Comparison of ENCODE assay signal across 10 cellular contexts in genomic region chr19:1093330-1093729, GRCh38. TPM values are rescaled to one million over a fixed set of nuclear protein-coding genes. Genes with fewer than 3 reads are reported as not detected.
DNase-seq lines count a peak whose midpoint lies in the region; ATAC-seq and TF ChIP-seq lines count a peak whose summit lies in the region.
"Had no signal": no experiment of that assay in that cellular context is flagged by ENCODE, and none has a peak within 500 bp of the region (broad histone marks: within the 10 kb centered on the region; RNA-seq: fewer than 3 reads in every experiment).

No MANE protein-coding gene starts in this region.

- no peak overlapping the region for H3K4me3 ChIP-seq in PC-9

- no peaks in the 10 kb centered on the region for H3K9me3 ChIP-seq in PC-9 (ENCODE audit: insufficient read depth, low read depth)

- no peaks in the 10 kb centered on the region for H3K9me3 Mint-ChIP-seq in activated T-cell treated with anti-CD3 and anti-CD28 coated beads, Interleukin-2, amount 50 U/mL, for 24 hours
- H3K9me3 Mint-ChIP-seq in endothelial cell (ENCODE audit: unreplicated experiment) = no peaks in the 10 kb centered on the region
- no peaks in the 10 kb centered on the region for H3K9me3 Mint-ChIP-seq in stimulated activated memory B cell treated with anti-CD40 and anti-IgM and Interleukin-4, amounts not matched to agents 10 μg/mL and 1 μg/mL and 100 μg/mL, for 72 hours

- no peak for ATAC-seq in stimulated activated memory B cell treated with anti-CD40 and anti-IgM and Interleukin-4, amounts not matched to agents 10 μg/mL and 1 μg/mL and 100 μg/mL, for 72 hours
- ATAC-seq in HG02840 (IDR thresholded peaks at IDR 0.05; ENCODE audit: low FRiP score, unreplicated experiment) = no peak

- peak overlapping the region; percentile 93 for H3K4me3 Mint-ChIP-seq in activated T-cell treated with anti-CD3 and anti-CD28 coated beads, Interleukin-2, amount 50 U/mL, for 24 hours
- H3K4me3 Mint-ChIP-seq in endothelial cell (ENCODE audit: unreplicated experiment) = peak overlapping the region; percentile 76
- H3K4me3 Mint-ChIP-seq in stimulated activated memory B cell treated with anti-CD40 and anti-IgM and Interleukin-4, amounts not matched to agents 10 μg/mL and 1 μg/mL and 100 μg/mL, for 72 hours = peak overlapping the region; percentile 91

- TF ChIP-seq CTCF in PC-9 (conservative IDR thresholded peaks at IDR 0.05) (no peak), endothelial cell (IDR thresholded peaks at IDR 0.05; ENCODE audit: unreplicated experiment) (no peak)

- no TSS peak for BruUV-seq in PC-9 (replicated peaks; lab: Mats Ljungman, UMichigan)

- no peak overlapping the region for H3K27ac ChIP-seq in PC-9

- peaks cover 3% of the 10 kb centered on the region; the same call in 1 of the 2 replicates for H3K36me3 ChIP-seq in PC-9 (ENCODE audit: low read depth)

- CTCF ChIA-PET in PC-9 (lab: Charles Lee) = no interaction called here

- H3K27me3 Mint-ChIP-seq in activated T-cell treated with anti-CD3 and anti-CD28 coated beads, Interleukin-2, amount 50 U/mL, for 24 hours = no peaks in the 10 kb centered on the region
- peaks cover 11% of the 10 kb centered on the region for H3K27me3 Mint-ChIP-seq in endothelial cell (ENCODE audit: unreplicated experiment)
- no peaks in the 10 kb centered on the region for H3K27me3 Mint-ChIP-seq in stimulated activated memory B cell treated with anti-CD40 and anti-IgM and Interleukin-4, amounts not matched to agents 10 μg/mL and 1 μg/mL and 100 μg/mL, for 72 hours

- H3K4me1 ChIP-seq in PC-9 (replicated peaks; ENCODE audit: insufficient read depth) = peaks cover 16% of the 10 kb centered on the region

- H4K20me1 ChIP-seq in PC-9 (ENCODE audit: insufficient read depth) = peaks cover 20% of the 10 kb centered on the region

- H3F3A ChIP-seq in PC-9 (ENCODE audit: insufficient read depth, low read depth) = peaks cover 13% of the 10 kb centered on the region

- intact Hi-C loops in PC-9 (cut with micrococcal nuclease; ENCODE audit: unreplicated experiment) = no loop called here

- peak overlapping the region; percentile 92 for H3K27ac Mint-ChIP-seq in activated T-cell treated with anti-CD3 and anti-CD28 coated beads, Interleukin-2, amount 50 U/mL, for 24 hours
- no peak overlapping the region for H3K27ac Mint-ChIP-seq in endothelial cell (ENCODE audit: unreplicated experiment)
- H3K27ac Mint-ChIP-seq in stimulated activated memory B cell treated with anti-CD40 and anti-IgM and Interleukin-4, amounts not matched to agents 10 μg/mL and 1 μg/mL and 100 μg/mL, for 72 hours = no peak overlapping the region

- peaks cover 32% of the 10 kb centered on the region for H3K79me2 ChIP-seq in PC-9 (ENCODE audit: low read depth)

- POLR2A ChIA-PET in PC-9 (lab: Charles Lee; ENCODE audit: unreplicated experiment) = no interaction called here

- peaks cover 58% of the 10 kb centered on the region for H3K4me1 Mint-ChIP-seq in activated T-cell treated with anti-CD3 and anti-CD28 coated beads, Interleukin-2, amount 50 U/mL, for 24 hours (ENCODE audit: low read depth)
- H3K4me1 Mint-ChIP-seq in endothelial cell (ENCODE audit: unreplicated experiment) = peaks cover 9% of the 10 kb centered on the region
- H3K4me1 Mint-ChIP-seq in stimulated activated memory B cell treated with anti-CD40 and anti-IgM and Interleukin-4, amounts not matched to agents 10 μg/mL and 1 μg/mL and 100 μg/mL, for 72 hours = peaks cover 64% of the 10 kb centered on the region

- H3K4me2 ChIP-seq in PC-9 = peak overlapping the region; percentile 97

- H3K36me3 Mint-ChIP-seq in activated T-cell treated with anti-CD3 and anti-CD28 coated beads, Interleukin-2, amount 50 U/mL, for 24 hours (ENCODE audit: low read depth) = peaks cover 60% of the 10 kb centered on the region
- H3K36me3 Mint-ChIP-seq in endothelial cell (ENCODE audit: low read depth, unreplicated experiment) = no peaks in the 10 kb centered on the region
- H3K36me3 Mint-ChIP-seq in stimulated activated memory B cell treated with anti-CD40 and anti-IgM and Interleukin-4, amounts not matched to agents 10 μg/mL and 1 μg/mL and 100 μg/mL, for 72 hours = peaks cover 25% of the 10 kb centered on the region

- H2AFZ ChIP-seq in PC-9 = no peak overlapping the region

- H3K9me2 ChIP-seq in PC-9 (ENCODE audit: insufficient read depth) = no peaks in the 10 kb centered on the region

- no peak for DNase-seq in activated T-cell treated with anti-CD3 and anti-CD28 coated beads, Interleukin-2, amount 50 U/mL, for 24 hours
- DNase-seq in activated T-cell treated with anti-CD3 and anti-CD28 coated beads, Interleukin-2, amount 50 U/mL, for 1 hour = no peak
- DNase-seq in PC-9 (no peak), endothelial cell (ENCODE audit: low spot score) (no peak), NOMO-1 treated with dmso at 0.1 percent for 144 hours (lab: John Stamatoyannopoulos, UW; ENCODE audit: unreplicated experiment) (no peak), Kasumi-1 (lab: John Stamatoyannopoulos, UW) (no peak)
- DNase-seq: activated effector memory CD4-positive, alpha-beta T cell treated with anti-CD3 and anti-CD28 coated beads, Interleukin-2, amount 50 U/mL, for 16 hours; nucleus accumbens had no signal

- no peaks in the 10 kb centered on the region for H3K27me3 ChIP-seq in PC-9 (ENCODE audit: insufficient read depth, low read depth)

RNA-seq across cellular contexts. Expression of gene POLR2E, which starts 1.8 kb away (rescaled TPM):
- total RNA-seq in PC-9 (2021) = 180 and 237 TPM in 2 replicates
- total RNA-seq in endothelial cell (ENCODE audit: unreplicated experiment) = 166 TPM

RNA-seq across cellular contexts. Expression of gene GPX4, which starts 10.5 kb away (rescaled TPM):
- total RNA-seq in PC-9 (2021) = 465 and 489 TPM in 2 replicates
- 330 TPM for total RNA-seq in endothelial cell (ENCODE audit: unreplicated experiment)

RNA-seq across cellular contexts. Expression of gene ARHGAP45, which starts 26.4 kb away (rescaled TPM):
- total RNA-seq in PC-9 (2021) (20.2 and 20.6 TPM in 2 replicates), endothelial cell (ENCODE audit: unreplicated experiment) (2.4 TPM)

RNA-seq across cellular contexts. Expression of gene ABCA7, which starts 53.4 kb away (rescaled TPM):
- 29.9 and 32.0 TPM in 2 replicates for total RNA-seq in PC-9 (2021)
- total RNA-seq in endothelial cell (ENCODE audit: unreplicated experiment) = 16.3 TPM
